8 cellular contexts compared by ENCODE assay signal in genomic region chr17:47889734-47890529, GRCh38. TPM values are rescaled to one million over a fixed set of nuclear protein-coding genes. Genes with fewer than 3 reads are reported as not detected.
A peak's percentile ranks its signal among the peaks of the same experiment; 100 is the strongest.
DNase-seq lines count a peak whose midpoint lies in the region; ATAC-seq and TF ChIP-seq lines count a peak whose summit lies in the region.

No MANE protein-coding gene starts in this region.

- no peak overlapping the region for H3K4me3 ChIP-seq in Loucy (ENCODE audit: low read length, poor library complexity, severe bottlenecking)
- no peak overlapping the region for H3K4me3 ChIP-seq in fibroblast of mammary gland (ENCODE audit: control insufficient read depth, low read depth, low read length)
- H3K4me3 ChIP-seq in neural progenitor cell = no peak overlapping the region

- TF ChIP-seq CTCF in Loucy (conservative IDR thresholded peaks at IDR 0.05; ENCODE audit: low read length) = peak; percentile 88
- TF ChIP-seq CTCF in fibroblast of mammary gland (conservative IDR thresholded peaks at IDR 0.05; ENCODE audit: control insufficient read depth, insufficient read depth, low read depth, low read length) = peak; percentile 90
- TF ChIP-seq CTCF in neural progenitor cell (IDR thresholded peaks at IDR 0.05) = peak; percentile 99

- peak; percentile 98 for ATAC-seq in activated T-cell treated with anti-CD3 and anti-CD28 coated beads, Interleukin-2, amount 50 U/mL, for 72 hours (replicated peaks in 1 of 2)
- peak; percentile 96 for ATAC-seq in stimulated activated naive CD8-positive, alpha-beta T cell treated with anti-CD3 and anti-CD28 coated beads, Interleukin-15, Interleukin-2, amounts not matched to agents 100 U/mL and 50 U/mL, for 24 hours
- ATAC-seq in HG02884 (IDR thresholded peaks at IDR 0.05; ENCODE audit: unreplicated experiment) = no peak

- H3K27me3 Mint-ChIP-seq in activated T-cell treated with anti-CD3 and anti-CD28 coated beads, Interleukin-2, amount 50 U/mL, for 72 hours (ENCODE audit: low read depth) = no peaks in the 10 kb centered on the region
- H3K27me3 Mint-ChIP-seq in neural progenitor cell (ENCODE audit: insufficient read depth, low read depth) = no peaks in the 10 kb centered on the region

- no peak overlapping the region for H3K27ac Mint-ChIP-seq in activated T-cell treated with anti-CD3 and anti-CD28 coated beads, Interleukin-2, amount 50 U/mL, for 72 hours
- H3K27ac Mint-ChIP-seq in neural progenitor cell = no peak overlapping the region

- H3K4me1 ChIP-seq in Loucy (ENCODE audit: insufficient read depth, low read length, poor library complexity, severe bottlenecking) (peaks cover 8% of the 10 kb centered on the region), neural progenitor cell (peaks cover 13% of the 10 kb centered on the region)

- H3K9me2 ChIP-seq in Loucy (replicated peaks; ENCODE audit: low read depth, low read length) = no peaks in the 10 kb centered on the region

- H3K4me2 ChIP-seq in Loucy (ENCODE audit: low read depth, low read length, poor library complexity, severe bottlenecking) (no peak overlapping the region), neural progenitor cell (no peak overlapping the region)

- H3K9me3 ChIP-seq in Loucy (ENCODE audit: insufficient read depth, low read depth, low read length) (no peaks in the 10 kb centered on the region), neural progenitor cell (ENCODE audit: low read depth) (no peaks in the 10 kb centered on the region)

- H3K27me3 ChIP-seq in Loucy (ENCODE audit: insufficient read depth, low read length, poor library complexity, severe bottlenecking) (no peaks in the 10 kb centered on the region), neural progenitor cell (no peaks in the 10 kb centered on the region)

- no peak overlapping the region for H3K9ac ChIP-seq in Loucy (ENCODE audit: low read depth, low read length, poor library complexity, severe bottlenecking)
- H3K9ac ChIP-seq in neural progenitor cell = no peak overlapping the region

- no peak overlapping the region for H2AFZ ChIP-seq in Loucy (ENCODE audit: low read length)
- H2AFZ ChIP-seq in neural progenitor cell (replicated peaks) = no peak overlapping the region

- DNase-seq in GM03348 (ENCODE audit: low spot score) (peak; percentile 79), RKO (ENCODE audit: low spot score) (peak; percentile 81), fibroblast of mammary gland (ENCODE audit: low read depth) (peak; percentile 76), neural progenitor cell (ENCODE audit: low spot score) (peak; percentile 91)
- peak; percentile 90 to 93 for DNase-seq in activated T-cell treated with anti-CD3 and anti-CD28 coated beads, Interleukin-2, amount 50 U/mL, for 72 hours
- DNase-seq in stimulated activated naive CD8-positive, alpha-beta T cell treated with anti-CD3 and anti-CD28 coated beads, Interleukin-15, Interleukin-2, amounts not matched to agents 100 U/mL and 50 U/mL, for 24 hours = peak; percentile 94

- no peaks in the 10 kb centered on the region for H3K9me3 Mint-ChIP-seq in activated T-cell treated with anti-CD3 and anti-CD28 coated beads, Interleukin-2, amount 50 U/mL, for 72 hours
- no peaks in the 10 kb centered on the region for H3K9me3 Mint-ChIP-seq in neural progenitor cell

- peaks cover 22% of the 10 kb centered on the region for H3K4me1 Mint-ChIP-seq in activated T-cell treated with anti-CD3 and anti-CD28 coated beads, Interleukin-2, amount 50 U/mL, for 72 hours (ENCODE audit: low read depth)
- peaks cover 18% of the 10 kb centered on the region for H3K4me1 Mint-ChIP-seq in neural progenitor cell

- H4K20me1 ChIP-seq in Loucy (ENCODE audit: insufficient read depth, low read length, poor library complexity, severe bottlenecking) (no peaks in the 10 kb centered on the region), neural progenitor cell (ENCODE audit: low read depth) (no peaks in the 10 kb centered on the region)

- H3K79me2 ChIP-seq in Loucy (ENCODE audit: insufficient read depth, low read length) (peaks cover 8% of the 10 kb centered on the region), neural progenitor cell (ENCODE audit: low read depth) (no peaks in the 10 kb centered on the region)

- H3K36me3 ChIP-seq in Loucy (ENCODE audit: insufficient read depth, low read length) (no peaks in the 10 kb centered on the region), neural progenitor cell (no peaks in the 10 kb centered on the region)

- no peak overlapping the region for H3K27ac ChIP-seq in neural progenitor cell

- H3K36me3 Mint-ChIP-seq in activated T-cell treated with anti-CD3 and anti-CD28 coated beads, Interleukin-2, amount 50 U/mL, for 72 hours (ENCODE audit: insufficient read depth in 2 of 2) = no peaks in the 10 kb centered on the region
- no peaks in the 10 kb centered on the region for H3K36me3 Mint-ChIP-seq in neural progenitor cell

- no peak overlapping the region for H3K4me3 Mint-ChIP-seq in activated T-cell treated with anti-CD3 and anti-CD28 coated beads, Interleukin-2, amount 50 U/mL, for 72 hours
- no peak overlapping the region for H3K4me3 Mint-ChIP-seq in neural progenitor cell

- H3F3A ChIP-seq in Loucy (ENCODE audit: low read depth) (no peaks in the 10 kb centered on the region), neural progenitor cell (ENCODE audit: low read depth) (peaks cover 5% of the 10 kb centered on the region)

RNA-seq across cellular contexts. Expression of gene SP2, which starts 6.1 kb away (rescaled TPM):
- 10 to 100 TPM; 27.6 to 33.5 TPM for total RNA-seq in activated T-cell treated with anti-CD3 and anti-CD28 coated beads, Interleukin-2, amount 50 U/mL, for 72 hours
- 1.6 and 2.3 TPM in 2 replicates for total RNA-seq in neural progenitor cell (ENCODE audit: low replicate concordance)

RNA-seq across cellular contexts. Expression of gene SP6, which starts 39.0 kb away (rescaled TPM):
- under 1 TPM; 0.12 to 0.28 TPM for total RNA-seq in activated T-cell treated with anti-CD3 and anti-CD28 coated beads, Interleukin-2, amount 50 U/mL, for 72 hours
- total RNA-seq in neural progenitor cell (ENCODE audit: low replicate concordance) = 0.04 and 0.65 TPM in 2 replicates

RNA-seq across cellular contexts. Expression of gene SCRN2, which starts 48.9 kb away (rescaled TPM):
- 10 to 100 TPM; 16.1 to 17.6 TPM for total RNA-seq in activated T-cell treated with anti-CD3 and anti-CD28 coated beads, Interleukin-2, amount 50 U/mL, for 72 hours
- total RNA-seq in neural progenitor cell (ENCODE audit: low replicate concordance) = 29.8 and 61.3 TPM in 2 replicates

RNA-seq across cellular contexts. Expression of gene PNPO, which starts 51.4 kb away (rescaled TPM):
- total RNA-seq in activated T-cell treated with anti-CD3 and anti-CD28 coated beads, Interleukin-2, amount 50 U/mL, for 72 hours = 10 to 100 TPM; 18.4 to 30.1 TPM
- total RNA-seq in neural progenitor cell (ENCODE audit: low replicate concordance) = 8.0 and 9.1 TPM in 2 replicates

RNA-seq across cellular contexts. Expression of gene LRRC46, which starts 58.5 kb away (rescaled TPM):
- total RNA-seq in activated T-cell treated with anti-CD3 and anti-CD28 coated beads, Interleukin-2, amount 50 U/mL, for 72 hours = under 1 TPM; 0.46 to 0.83 TPM
- 0.06 and 0.12 TPM in 2 replicates for total RNA-seq in neural progenitor cell (ENCODE audit: low replicate concordance)
